ENCODE assay signal across 10 cellular contexts in genomic region chr9:133428579-133429215, GRCh38. TPM values are rescaled to one million over a fixed set of nuclear protein-coding genes. Genes with fewer than 3 reads are reported as not detected.
DNase-seq lines count a peak whose midpoint lies in the region; ATAC-seq and TF ChIP-seq lines count a peak whose summit lies in the region.
"Had no signal": no experiment of that assay in that cellular context is flagged by ENCODE, and none has a peak within 500 bp of the region (broad histone marks: within the 10 kb centered on the region; RNA-seq: fewer than 3 reads in every experiment).

No MANE protein-coding gene starts in this region.

- no peaks in the 10 kb centered on the region for H3K9me3 ChIP-seq in testis

- DNase-seq in NCI-H82 (lab: John Stamatoyannopoulos, UW) (peak; percentile 71), NCI-H82 treated with DMSO at 0.1 percent for 48 hours (lab: John Stamatoyannopoulos, UW; ENCODE audit: unreplicated experiment) (no peak), SW480 (ENCODE audit: low spot score) (peak; percentile 52), testis (no peak), NCI-H1694 treated with DMSO at 0.1 percent for 48 hours (lab: John Stamatoyannopoulos, UW) (no peak)
- DNase-seq in activated CD4-positive, alpha-beta T cell treated with anti-CD3 and anti-CD28 coated beads for 48 hours: no peak
- DNase-seq: C1 segment of cervical spinal cord had no signal

- TF ChIP-seq CTCF in testis (IDR thresholded peaks at IDR 0.05): no peak

- no peak for ATAC-seq in HG03457 (IDR thresholded peaks at IDR 0.05; ENCODE audit: unreplicated experiment)

- H3K4me1 ChIP-seq in testis: no peaks in the 10 kb centered on the region

- H3K36me3 ChIP-seq in testis (ENCODE audit: low read depth, missing control alignments): no peaks in the 10 kb centered on the region

- peak overlapping the region; percentile 39 for H3K4me3 ChIP-seq in iPS-11a (ENCODE audit: low read depth, low read length)
- H3K4me3 ChIP-seq in testis: peak overlapping the region; percentile 24 to 38
- H3K4me3 ChIP-seq: PC-9 had no signal

- H3K27ac ChIP-seq in testis: no peak overlapping the region
- H3K27ac ChIP-seq: PC-9 had no signal

- 3 to 4% methylated on average over 22 to 52 of the region's 69 CpGs for WGBS in testis, 2 donors

- no peaks in the 10 kb centered on the region for H3K27me3 ChIP-seq in testis

- intact Hi-C loops in testis (cut with DNase I; ENCODE audit: low total_unique reads): no loop called here

- TF ChIP-seq POLR2A in testis (IDR thresholded peaks at IDR 0.05): no peak

RNA-seq across cellular contexts. Expression of gene ADAMTS13, which starts 6.5 kb away (rescaled TPM):
- total RNA-seq in testis: 10 to 100 TPM; 15.4 to 21.2 TPM
- polyA plus RNA-seq in testis (ENCODE audit: insufficient read depth, low read depth, low replicate concordance): 15.6 TPM

RNA-seq across cellular contexts. Expression of gene REXO4, which starts 10.9 kb away (rescaled TPM):
- total RNA-seq in testis: 10 to 100 TPM; 31.4 to 31.5 TPM
- polyA plus RNA-seq in testis (ENCODE audit: insufficient read depth, low read depth, low replicate concordance): 36.7 TPM

RNA-seq across cellular contexts. Expression of gene CACFD1, which starts 31.1 kb away (rescaled TPM):
- total RNA-seq in testis: 10 to 100 TPM; 43.3 to 47.9 TPM
- 34.7 TPM for polyA plus RNA-seq in testis (ENCODE audit: insufficient read depth, low read depth, low replicate concordance)

RNA-seq across cellular contexts. Expression of gene SLC2A6, which starts 50.2 kb away (rescaled TPM):
- 1 to 10 TPM; 2.6 to 3.5 TPM for total RNA-seq in testis
- polyA plus RNA-seq in testis (ENCODE audit: insufficient read depth, low read depth, low replicate concordance): 2.9 TPM

RNA-seq across cellular contexts. Expression of gene STKLD1, which starts 52.5 kb away (rescaled TPM):
- total RNA-seq in testis: 10 to 100 TPM in 1 of 2 donors, 1 to 10 TPM in 1; 8.4 to 20.9 TPM
- 33.1 TPM for polyA plus RNA-seq in testis (ENCODE audit: insufficient read depth, low read depth, low replicate concordance)

Comparison
In these comparisons a context has a peak if more than half of its experiments do, and no peak if none do; other contexts are left out.
1. DNase-seq: peak in NCI-H82 (single experiment) and SW480 (single experiment); none in NCI-H82 treated with DMSO at 0.1 percent for 48 hours (single experiment), testis (single experiment), activated CD4-positive, alpha-beta T cell treated with anti-CD3 and anti-CD28 coated beads for 48 hours (single experiment) and NCI-H1694 treated with DMSO at 0.1 percent for 48 hours (single experiment).